ENCODE assay signal across 1 cellular context in the genomic region with DNA sequence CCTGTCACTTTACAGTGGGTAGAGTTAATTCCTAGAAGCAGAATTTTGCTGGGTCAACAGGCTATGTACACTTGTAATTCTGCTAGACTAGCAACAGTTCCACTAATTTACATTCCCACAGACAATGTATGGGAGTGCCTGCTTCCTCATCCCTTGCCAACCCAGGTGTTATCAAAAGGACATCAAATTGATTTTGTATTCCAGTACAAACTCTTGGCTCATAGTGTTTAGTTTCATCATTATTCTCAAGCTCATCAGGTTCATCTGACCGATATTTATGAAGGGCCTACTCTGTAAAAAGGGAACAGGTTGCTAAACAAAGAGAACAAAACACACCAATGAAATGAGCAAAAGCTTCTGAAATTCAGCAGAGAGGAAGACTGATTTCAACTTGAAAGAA.
TF ChIP-seq lines count a peak whose summit lies in the region.

No MANE protein-coding gene starts in this region.

TF ChIP-seq in IMR-90, 13 proteins besides CTCF, POLR2A, EP300 and RAD21:
- TF ChIP-seq RFX5 (IDR thresholded peaks at IDR 0.05; ENCODE audit: low read depth, low read length) (no peak), FOS (IDR thresholded peaks at IDR 0.05; ENCODE audit: low read depth, low read length) (no peak), BHLHE40 (IDR thresholded peaks at IDR 0.05; ENCODE audit: low read depth, low read length) (no peak), MXI1 (IDR thresholded peaks at IDR 0.05; ENCODE audit: borderline replicate concordance, low read depth, low read length) (no peak), NFE2L2 (IDR thresholded peaks at IDR 0.05; ENCODE audit: low read depth, low read length) (no peak), CEBPB (IDR thresholded peaks at IDR 0.05; ENCODE audit: low read depth, low read length) (no peak), CHD1 (IDR thresholded peaks at IDR 0.05; ENCODE audit: low read depth, low read length) (no peak), MAFK (IDR thresholded peaks at IDR 0.05; ENCODE audit: low read depth, low read length) (no peak), MAZ (IDR thresholded peaks at IDR 0.05; ENCODE audit: borderline replicate concordance, low read depth, low read length) (no peak), SMC3 (IDR thresholded peaks at IDR 0.05; ENCODE audit: low read depth, low read length) (no peak), ELK1 (IDR thresholded peaks at IDR 0.05; ENCODE audit: borderline replicate concordance, low read depth, low read length) (no peak), USF2 (IDR thresholded peaks at IDR 0.05; ENCODE audit: low read depth, low read length) (no peak), RCOR1 (IDR thresholded peaks at IDR 0.05; ENCODE audit: insufficient replicate concordance, low read length) (no peak)
